Comparison of ENCODE assay signal across 8 cellular contexts in the genomic region with DNA sequence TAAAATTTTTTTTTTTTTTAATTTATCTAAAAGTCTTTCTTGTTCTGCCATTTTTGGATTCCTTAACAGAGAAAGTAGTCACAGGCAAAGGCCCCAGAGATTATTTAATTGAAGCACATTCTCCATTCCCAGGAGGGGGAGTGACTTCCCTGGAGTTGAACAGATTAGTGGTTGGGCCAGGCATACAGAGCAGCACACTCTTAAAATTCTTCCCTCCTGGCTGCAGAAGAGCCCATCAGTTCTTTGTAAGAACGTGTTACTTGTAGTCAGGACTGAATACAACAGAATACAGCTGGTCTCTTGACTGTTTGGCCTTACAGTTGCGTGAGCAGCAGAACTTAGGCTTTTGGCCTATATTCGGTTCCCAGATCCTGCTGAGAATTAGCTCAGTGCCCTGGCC. TPM values are rescaled to one million over a fixed set of nuclear protein-coding genes. Genes with fewer than 3 reads are reported as not detected.
DNase-seq lines count a peak whose midpoint lies in the region; ATAC-seq, FAIRE-seq and TF ChIP-seq lines count a peak whose summit lies in the region.

No MANE protein-coding gene starts in this region.

- intact Hi-C loops in vagina (cut with DNase I) = loop anchor here (5.0 kb wide), 1 partner anchor 37 kb away; no protein-coding TSS in a partner anchor

- no peak for TF ChIP-seq EP300 in A549 (IDR thresholded peaks at IDR 0.05)

- H3K27ac ChIP-seq in A549 (peak overlapping the region in 1 of 2 experiments; percentile 96; a peak in 3 of 6 replicates), HUES64 (ENCODE audit: low read depth, low read length) (no peak overlapping the region), vagina (peak overlapping the region; percentile 99)

- H3K4me3 ChIP-seq in A549 (peak overlapping the region; percentile 73), HUES64 (ENCODE audit: low read length) (peak overlapping the region; percentile 91), vagina (peak overlapping the region; percentile 92 to 98)

- TF ChIP-seq CTCF in A549 (IDR thresholded peaks at IDR 0.05) = no peak
- no peak for TF ChIP-seq CTCF in brain (conservative IDR thresholded peaks at IDR 0.05)
- TF ChIP-seq CTCF in vagina (IDR thresholded peaks at IDR 0.05) = no peak

- H3K4me2 ChIP-seq in A549 = peak overlapping the region; percentile 88

- POLR2A ChIA-PET in A549 (lab: Yijun Ruan, JAX) = no interaction called here

- no peak for DNase-seq in A549 (ENCODE audit: low read depth in 1 of 2, low spot score in 1 of 2)
- no peak for DNase-seq in memory B cell (ENCODE audit: low spot score in 2 of 2)
- DNase-seq in vagina (ENCODE audit: extremely low spot score in 2 of 2) = no peak
- DNase-seq in activated CD4-positive, CD25-positive, alpha-beta regulatory T cell treated with anti-CD3 and anti-CD28 coated beads, Interleukin-2, amount 50 U/mL, for 72 hours = no peak
- no peak for DNase-seq in NCI-H1105 (lab: John Stamatoyannopoulos, UW)

- FAIRE-seq in A549 (lab: Jason Lieb, UNC) = no peak

- no peak for TF ChIP-seq RAD21 in A549 (conservative IDR thresholded peaks at IDR 0.05 in 1 of 2, IDR thresholded peaks at IDR 0.05 in 1 of 2)

- H3K9ac ChIP-seq in HUES64 (ENCODE audit: low read depth, low read length) = 0 out of 2 replicates have a peak overlapping the region, but pooled peaks have one; percentile 87

- H3K27me3 Mint-ChIP-seq in brain = peaks cover 23% of the 10 kb centered on the region
- H3K27me3 Mint-ChIP-seq in memory B cell = no peaks in the 10 kb centered on the region

- H3K9me3 ChIP-seq in A549 (no peaks in the 10 kb centered on the region), HUES64 (ENCODE audit: insufficient read depth, low read depth, low read length) (no peaks in the 10 kb centered on the region), vagina (no peaks in the 10 kb centered on the region)

- H3K9me3 Mint-ChIP-seq in brain = peaks cover 0 to 4% (median 0%) of the 10 kb centered on the region in 5 experiments
- no peaks in the 10 kb centered on the region for H3K9me3 Mint-ChIP-seq in memory B cell

- peaks cover 84% of the 10 kb centered on the region for H3K4me1 Mint-ChIP-seq in brain
- H3K4me1 Mint-ChIP-seq in memory B cell = peaks cover 44% of the 10 kb centered on the region

- H3K27ac Mint-ChIP-seq in brain (peak overlapping the region; percentile 92 to 97 (median 94)), memory B cell (peak overlapping the region; percentile 97)

- CTCF ChIA-PET in A549 (lab: Yijun Ruan, JAX) = interaction anchor here (1.3 to 8.4 kb wide), 3 partner anchors 15 to 63 kb away, joined by 4 to 32 read pairs (median 5); no protein-coding TSS in a partner anchor

- WGBS in A549 (ENCODE audit: missing lambda C conversion rate) = 64% methylated on average over 3 of the region's 3 CpGs
- 44% methylated on average over 3 of the region's 3 CpGs for WGBS in HUES64

- H3K36me3 ChIP-seq in HUES64 (ENCODE audit: insufficient read depth, low read length) = peaks cover 30% of the 10 kb centered on the region
- peaks cover 0 to 6% of the 10 kb centered on the region in 2 donors for H3K36me3 ChIP-seq in vagina

- TF ChIP-seq POLR2A in A549 (IDR thresholded peaks at IDR 0.05; ENCODE audit: low read length) = no peak
- TF ChIP-seq POLR2A in vagina (IDR thresholded peaks at IDR 0.05) = no peak

- H3K36me3 Mint-ChIP-seq in brain = peaks cover 57% of the 10 kb centered on the region
- peaks cover 9% of the 10 kb centered on the region for H3K36me3 Mint-ChIP-seq in memory B cell

- H3K27me3 ChIP-seq in HUES64 (ENCODE audit: insufficient read depth, low read length) (no peaks in the 10 kb centered on the region), vagina (no peaks in the 10 kb centered on the region)

- ATAC-seq in A549 (no peak), memory B cell (ENCODE audit: low read depth) (no peak), HG03175 (IDR thresholded peaks at IDR 0.05; ENCODE audit: unreplicated experiment) (no peak)

- H3K4me1 ChIP-seq in A549 = peaks cover 56% of the 10 kb centered on the region
- peaks cover 31% of the 10 kb centered on the region for H3K4me1 ChIP-seq in HUES64 (ENCODE audit: insufficient read depth, low read length)
- peaks cover 76% of the 10 kb centered on the region for H3K4me1 ChIP-seq in vagina

- peak overlapping the region; percentile 83 to 96 (median 87) for H3K4me3 Mint-ChIP-seq in brain
- peak overlapping the region; percentile 95 for H3K4me3 Mint-ChIP-seq in memory B cell

TF ChIP-seq in A549, 52 proteins besides CTCF, POLR2A, EP300 and RAD21:
- TF ChIP-seq MYC (IDR thresholded peaks at IDR 0.05; ENCODE audit: borderline replicate concordance, low read length) = no peak
- TF ChIP-seq HEYL (CRISPR knock-in tag; IDR thresholded peaks at IDR 0.05) = no peak
- TF ChIP-seq EHF (CRISPR knock-in tag; IDR thresholded peaks at IDR 0.05) = no peak
- no peak for TF ChIP-seq ZC3H11A (IDR thresholded peaks at IDR 0.05)
- TF ChIP-seq JUN (IDR thresholded peaks at IDR 0.05) = no peak
- TF ChIP-seq NPAS2 (CRISPR knock-in tag; IDR thresholded peaks at IDR 0.05; ENCODE audit: borderline replicate concordance) = no peak
- TF ChIP-seq MAFK (IDR thresholded peaks at IDR 0.05; ENCODE audit: partially characterized antibody) = no peak
- TF ChIP-seq CBX8 (IDR thresholded peaks at IDR 0.05) = no peak
- TF ChIP-seq CHD2 (IDR thresholded peaks at IDR 0.05; ENCODE audit: low read length, partially characterized antibody) = no peak
- TF ChIP-seq RFX5 (IDR thresholded peaks at IDR 0.05) = no peak
- no peak for TF ChIP-seq HDAC2 (IDR thresholded peaks at IDR 0.05)
- no peak for TF ChIP-seq HOXB13 (CRISPR knock-in tag; IDR thresholded peaks at IDR 0.05; ENCODE audit: low read depth)
- TF ChIP-seq, protein P1, sequence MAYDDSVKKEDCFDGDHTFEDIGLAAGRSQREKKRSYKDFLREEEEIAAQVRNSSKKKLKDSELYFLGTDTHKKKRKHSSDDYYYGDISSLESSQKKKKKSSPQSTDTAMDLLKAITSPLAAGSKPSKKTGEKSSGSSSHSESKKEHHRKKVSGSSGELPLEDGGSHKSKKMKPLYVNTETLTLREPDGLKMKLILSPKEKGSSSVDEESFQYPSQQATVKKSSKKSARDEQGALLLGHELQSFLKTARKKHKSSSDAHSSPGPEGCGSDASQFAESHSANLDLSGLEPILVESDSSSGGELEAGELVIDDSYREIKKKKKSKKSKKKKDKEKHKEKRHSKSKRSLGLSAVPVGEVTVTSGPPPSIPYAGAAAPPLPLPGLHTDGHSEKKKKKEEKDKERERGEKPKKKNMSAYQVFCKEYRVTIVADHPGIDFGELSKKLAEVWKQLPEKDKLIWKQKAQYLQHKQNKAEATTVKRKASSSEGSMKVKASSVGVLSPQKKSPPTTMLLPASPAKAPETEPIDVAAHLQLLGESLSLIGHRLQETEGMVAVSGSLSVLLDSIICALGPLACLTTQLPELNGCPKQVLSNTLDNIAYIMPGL (CRISPR knock-in tag; IDR thresholded peaks at IDR 0.05; ENCODE audit: borderline replicate concordance) = no peak
- no peak for TF ChIP-seq GATA3 (IDR thresholded peaks at IDR 0.05; ENCODE audit: borderline replicate concordance)
- TF ChIP-seq CBX2 (IDR thresholded peaks at IDR 0.05; ENCODE audit: borderline replicate concordance, low read depth) = no peak
- no peak for TF ChIP-seq MAZ (IDR thresholded peaks at IDR 0.05; ENCODE audit: borderline replicate concordance, low read depth, low read length)
- no peak for TF ChIP-seq CHD4 (IDR thresholded peaks at IDR 0.05; ENCODE audit: borderline replicate concordance)
- TF ChIP-seq POLR2AphosphoS2 (conservative IDR thresholded peaks at IDR 0.05; ENCODE audit: low read length) = no peak
- TF ChIP-seq, protein P2, sequence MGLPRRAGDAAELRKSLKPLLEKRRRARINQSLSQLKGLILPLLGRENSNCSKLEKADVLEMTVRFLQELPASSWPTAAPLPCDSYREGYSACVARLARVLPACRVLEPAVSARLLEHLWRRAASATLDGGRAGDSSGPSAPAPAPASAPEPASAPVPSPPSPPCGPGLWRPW (IDR thresholded peaks at IDR 0.05) = no peak

RNA-seq across cellular contexts. Expression of a gene that starts 1.8 kb away (rescaled TPM):
- polyA plus RNA-seq in A549 (2011; rRNA removed) = 99.2 and 105 TPM in 2 replicates
- 69.5 and 90.7 TPM in 2 replicates for polyA plus RNA-seq in A549 (2012; cell fraction: cytosol; rRNA removed)
- polyA plus RNA-seq in A549 (2012; cell fraction: nucleus; rRNA removed) = 47.9 and 50.7 TPM in 2 replicates
- polyA plus RNA-seq in A549 (2017; fragmentation: RNase III; extraction: RNeasy Plus Mini Kit Qiagen cat#74134 plus additional on column Dnase treatment) = 52.5 to 57.9 TPM (median 54.2 TPM) in 3 replicates
- polyA minus RNA-seq in A549 (2011; rRNA and poly(A)+ RNA removed) = 158 and 192 TPM in 2 replicates
- polyA plus RNA-seq in HUES64 (2013, experiment 1 of 2) = 39.6 TPM
- polyA plus RNA-seq in HUES64 (2013, experiment 2 of 2) = 41.3 TPM
- polyA plus RNA-seq in brain (ENCODE audit: insufficient read depth, low read depth, low replicate concordance) = 99.8 TPM
- 77.3 TPM for total RNA-seq in vagina

RNA-seq across cellular contexts. Expression of a gene that starts 40.0 kb away (rescaled TPM):
- polyA plus RNA-seq in A549 (2011; rRNA removed) (11.2 and 13.1 TPM in 2 replicates), A549 (2017; fragmentation: RNase III; extraction: RNeasy Plus Mini Kit Qiagen cat#74134 plus additional on column Dnase treatment) (15.5 to 19.3 TPM (median 18.9 TPM) in 3 replicates), brain (ENCODE audit: insufficient read depth, low read depth, low replicate concordance) (71.6 TPM)
- polyA plus RNA-seq in A549 (2012; cell fraction: cytosol; rRNA removed) = 26.7 and 42.5 TPM in 2 replicates
- 42.1 and 57.8 TPM in 2 replicates for polyA plus RNA-seq in A549 (2012; cell fraction: nucleus; rRNA removed)
- polyA minus RNA-seq in A549 (2011; rRNA and poly(A)+ RNA removed) = 13.9 and 20.5 TPM in 2 replicates
- 52.6 TPM for polyA plus RNA-seq in HUES64 (2013, experiment 1 of 2)
- 52.4 TPM for polyA plus RNA-seq in HUES64 (2013, experiment 2 of 2)
- total RNA-seq in vagina = 27.7 TPM
